1 cellular context compared by ENCODE assay signal in the genomic region with DNA sequence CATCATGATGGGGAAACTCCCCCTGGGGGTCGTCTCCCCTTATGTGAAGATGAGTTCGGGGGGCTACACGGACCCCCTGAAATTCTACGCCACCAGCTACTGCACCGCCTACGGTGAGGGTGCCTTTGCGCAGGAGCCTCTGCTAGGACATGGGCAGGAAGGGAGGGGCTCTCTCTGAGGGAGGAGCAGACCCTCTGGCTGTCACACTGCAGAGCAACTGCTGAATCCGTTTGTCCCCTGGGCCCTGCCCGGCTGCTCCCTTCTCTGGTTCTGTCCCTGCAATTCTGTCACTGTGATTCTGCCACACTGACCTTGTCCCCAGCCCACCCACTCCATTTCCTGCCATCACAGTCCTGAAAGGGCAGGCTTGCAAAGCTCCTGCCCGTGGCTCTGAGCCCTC.
TF ChIP-seq lines count a peak whose summit lies in the region.

No MANE protein-coding gene starts in this region.

TF ChIP-seq in HepG2, 621 proteins besides CTCF, POLR2A, EP300 and RAD21:
- no peak for TF ChIP-seq MEIS1 (CRISPR knock-in tag; IDR thresholded peaks at IDR 0.05; ENCODE audit: borderline replicate concordance)
- no peak for TF ChIP-seq ZNF766 (CRISPR knock-in tag; IDR thresholded peaks at IDR 0.05; ENCODE audit: borderline replicate concordance)
- no peak for TF ChIP-seq PLRG1 (conservative IDR thresholded peaks at IDR 0.05)
- TF ChIP-seq, protein P1, sequence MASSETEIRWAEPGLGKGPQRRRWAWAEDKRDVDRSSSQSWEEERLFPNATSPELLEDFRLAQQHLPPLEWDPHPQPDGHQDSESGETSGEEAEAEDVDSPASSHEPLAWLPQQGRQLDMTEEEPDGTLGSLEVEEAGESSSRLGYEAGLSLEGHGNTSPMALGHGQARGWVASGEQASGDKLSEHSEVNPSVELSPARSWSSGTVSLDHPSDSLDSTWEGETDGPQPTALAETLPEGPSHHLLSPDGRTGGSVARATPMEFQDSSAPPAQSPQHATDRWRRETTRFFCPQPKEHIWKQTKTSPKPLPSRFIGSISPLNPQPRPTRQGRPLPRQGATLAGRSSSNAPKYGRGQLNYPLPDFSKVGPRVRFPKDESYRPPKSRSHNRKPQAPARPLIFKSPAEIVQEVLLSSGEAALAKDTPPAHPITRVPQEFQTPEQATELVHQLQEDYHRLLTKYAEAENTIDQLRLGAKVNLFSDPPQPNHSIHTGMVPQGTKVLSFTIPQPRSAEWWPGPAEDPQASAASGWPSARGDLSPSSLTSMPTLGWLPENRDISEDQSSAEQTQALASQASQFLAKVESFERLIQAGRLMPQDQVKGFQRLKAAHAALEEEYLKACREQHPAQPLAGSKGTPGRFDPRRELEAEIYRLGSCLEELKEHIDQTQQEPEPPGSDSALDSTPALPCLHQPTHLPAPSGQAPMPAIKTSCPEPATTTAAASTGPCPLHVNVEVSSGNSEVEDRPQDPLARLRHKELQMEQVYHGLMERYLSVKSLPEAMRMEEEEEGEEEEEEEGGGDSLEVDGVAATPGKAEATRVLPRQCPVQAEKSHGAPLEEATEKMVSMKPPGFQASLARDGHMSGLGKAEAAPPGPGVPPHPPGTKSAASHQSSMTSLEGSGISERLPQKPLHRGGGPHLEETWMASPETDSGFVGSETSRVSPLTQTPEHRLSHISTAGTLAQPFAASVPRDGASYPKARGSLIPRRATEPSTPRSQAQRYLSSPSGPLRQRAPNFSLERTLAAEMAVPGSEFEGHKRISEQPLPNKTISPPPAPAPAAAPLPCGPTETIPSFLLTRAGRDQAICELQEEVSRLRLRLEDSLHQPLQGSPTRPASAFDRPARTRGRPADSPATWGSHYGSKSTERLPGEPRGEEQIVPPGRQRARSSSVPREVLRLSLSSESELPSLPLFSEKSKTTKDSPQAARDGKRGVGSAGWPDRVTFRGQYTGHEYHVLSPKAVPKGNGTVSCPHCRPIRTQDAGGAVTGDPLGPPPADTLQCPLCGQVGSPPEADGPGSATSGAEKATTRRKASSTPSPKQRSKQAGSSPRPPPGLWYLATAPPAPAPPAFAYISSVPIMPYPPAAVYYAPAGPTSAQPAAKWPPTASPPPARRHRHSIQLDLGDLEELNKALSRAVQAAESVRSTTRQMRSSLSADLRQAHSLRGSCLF (CRISPR knock-in tag; IDR thresholded peaks at IDR 0.05; ENCODE audit: borderline replicate concordance): no peak
- TF ChIP-seq ZNF382 (CRISPR knock-in tag; IDR thresholded peaks at IDR 0.05; ENCODE audit: borderline replicate concordance): no peak
- no peak for TF ChIP-seq PPARG (CRISPR knock-in tag; conservative IDR thresholded peaks at IDR 0.05)
- no peak for TF ChIP-seq ZNF501 (CRISPR knock-in tag; IDR thresholded peaks at IDR 0.05)
- no peak for TF ChIP-seq BRCA1 (CRISPR knock-in tag; IDR thresholded peaks at IDR 0.05)
- TF ChIP-seq ZNF234 (CRISPR knock-in tag; conservative IDR thresholded peaks at IDR 0.05): no peak
- no peak for TF ChIP-seq ARHGAP35 (CRISPR knock-in tag; IDR thresholded peaks at IDR 0.05; ENCODE audit: borderline replicate concordance)
- TF ChIP-seq KMT2B (CRISPR knock-in tag; IDR thresholded peaks at IDR 0.05): no peak
- TF ChIP-seq SOX6 (IDR thresholded peaks at IDR 0.05): no peak
- no peak for TF ChIP-seq SOX6 (CRISPR knock-in tag; IDR thresholded peaks at IDR 0.05)
- no peak for TF ChIP-seq SNAI1 (CRISPR knock-in tag; IDR thresholded peaks at IDR 0.05; ENCODE audit: borderline replicate concordance)
- TF ChIP-seq MEF2D (CRISPR knock-in tag; IDR thresholded peaks at IDR 0.05): no peak
- TF ChIP-seq TOE1 (CRISPR knock-in tag; IDR thresholded peaks at IDR 0.05): no peak
- no peak for TF ChIP-seq CBX2 (IDR thresholded peaks at IDR 0.05; ENCODE audit: low read depth, low read length)
- TF ChIP-seq CBX2 (CRISPR knock-in tag; IDR thresholded peaks at IDR 0.05; ENCODE audit: low read depth): no peak
